ENCODE assay signal across 25 cellular contexts in genomic region chr1:185861630-185862029, GRCh38.
DNase-seq lines count a peak whose midpoint lies in the region; ATAC-seq and TF ChIP-seq lines count a peak whose summit lies in the region.
"Had no signal": no experiment of that assay in that cellular context is flagged by ENCODE, and none has a peak within 500 bp of the region (broad histone marks: within the 10 kb centered on the region; RNA-seq: fewer than 3 reads in every experiment).

No MANE protein-coding gene starts in this region.

- H3K27me3 ChIP-seq in body of pancreas = no peaks in the 10 kb centered on the region
- H3K27me3 ChIP-seq: BLaER1 treated with 17β-estradiol and CSF1 and Interleukin-3, amounts not matched to agents 10 nM and 100 nM had no signal

- H3K4me3 ChIP-seq in body of pancreas = no peak overlapping the region
- H3K4me3 ChIP-seq: BLaER1 treated with 17β-estradiol and CSF1 and Interleukin-3, amounts not matched to agents 10 nM and 100 nM; HAP-1 had no signal

- H3K9me3 Mint-ChIP-seq in activated T-cell treated with anti-CD3 and anti-CD28 coated beads, Interleukin-2, amount 50 U/mL, for 4 hours = no peaks in the 10 kb centered on the region
- H3K9me3 Mint-ChIP-seq: mesothelial cell of epicardium, nephron had no signal

- no peaks in the 10 kb centered on the region for H3K4me1 Mint-ChIP-seq in activated T-cell treated with anti-CD3 and anti-CD28 coated beads, Interleukin-2, amount 50 U/mL, for 4 hours (ENCODE audit: low read depth)
- H3K4me1 Mint-ChIP-seq: nephron had no signal

- H3K36me3 ChIP-seq in body of pancreas (replicated peaks in 1 of 2; ENCODE audit: insufficient read depth in 1 of 2, low read depth in 2 of 2) = no peaks in the 10 kb centered on the region
- H3K36me3 ChIP-seq: BLaER1 treated with 17β-estradiol and CSF1 and Interleukin-3, amounts not matched to agents 10 nM and 100 nM; HAP-1 had no signal

- peak; percentile 50 for DNase-seq in NCI-H510A treated with DMSO at 0.1 percent for 48 hours (lab: John Stamatoyannopoulos, UW)
- no peak for DNase-seq in NCI-H510A (lab: John Stamatoyannopoulos, UW)
- peak; percentile 71 for DNase-seq in NCI-H748 (lab: John Stamatoyannopoulos, UW; ENCODE audit: unreplicated experiment)
- DNase-seq in activated CD4-positive, CD25-positive, alpha-beta regulatory T cell (lab: John Stamatoyannopoulos, UW) = no peak
- no peak for DNase-seq in activated T-cell treated with anti-CD3 and anti-CD28 coated beads, Interleukin-2, amount 50 U/mL, for 4 hours
- no peak for DNase-seq in body of pancreas
- DNase-seq: 8988T; activated CD4-positive, alpha-beta T cell treated with anti-CD3 and anti-CD28 coated beads, Interleukin-2, amount 50 U/mL, for 4 hours; activated naive CD4-positive, alpha-beta T cell treated with Interleukin-2 at 50 U/mL for 16 hours; activated T-cell treated with anti-CD3 and anti-CD28 coated beads for 4 hours; anterior cingulate cortex; DND-41; foreskin melanocyte; left cardiac atrium; MM.1S; NCI-H187 treated with DMSO at 0.1 percent for 48 hours; NK-92 treated with Interleukin-12 subunit alpha and Interleukin-12 subunit beta, amount 100 ng/mL, for 24 hours; posterior cingulate gyrus; T-helper 1 cell had no signal

- no peak for TF ChIP-seq CTCF in body of pancreas (IDR thresholded peaks at IDR 0.05)

- no peaks in the 10 kb centered on the region for H3K27me3 Mint-ChIP-seq in activated T-cell treated with anti-CD3 and anti-CD28 coated beads, Interleukin-2, amount 50 U/mL, for 4 hours (ENCODE audit: low read depth)

- peak; percentile 13 for ATAC-seq in esophagus mucosa
- ATAC-seq in HG03571 (IDR thresholded peaks at IDR 0.05; ENCODE audit: unreplicated experiment) = no peak
- ATAC-seq in activated T-cell treated with anti-CD3 and anti-CD28 coated beads, Interleukin-2, amount 50 U/mL, for 4 hours = no peak
- no peak for ATAC-seq in body of pancreas

- H3K36me3 Mint-ChIP-seq in activated T-cell treated with anti-CD3 and anti-CD28 coated beads, Interleukin-2, amount 50 U/mL, for 4 hours (ENCODE audit: insufficient read depth) = no peaks in the 10 kb centered on the region

- no peak for TF ChIP-seq POLR2A in body of pancreas (IDR thresholded peaks at IDR 0.05)

- H3K4me1 ChIP-seq in body of pancreas = no peaks in the 10 kb centered on the region

- no peak overlapping the region for H3K4me3 Mint-ChIP-seq in activated T-cell treated with anti-CD3 and anti-CD28 coated beads, Interleukin-2, amount 50 U/mL, for 4 hours
- H3K4me3 Mint-ChIP-seq: mesothelial cell of epicardium, nephron had no signal

- H3K9me3 ChIP-seq in body of pancreas = no peaks in the 10 kb centered on the region
- H3K9me3 ChIP-seq: BLaER1 treated with 17β-estradiol and CSF1 and Interleukin-3, amounts not matched to agents 10 nM and 100 nM; HAP-1 had no signal

- intact Hi-C loops in body of pancreas (cut with DNase I) = no loop called here

- H3K27ac ChIP-seq in body of pancreas = no peak overlapping the region
- H3K27ac ChIP-seq: BLaER1 treated with 17β-estradiol and CSF1 and Interleukin-3, amounts not matched to agents 10 nM and 100 nM had no signal

Comparison
In these comparisons a context has a peak if more than half of its experiments do, and no peak if none do; other contexts are left out.
1. DNase-seq: peak in NCI-H510A treated with DMSO at 0.1 percent for 48 hours (single experiment) and NCI-H748 (single experiment); none in NCI-H510A (single experiment), activated CD4-positive, CD25-positive, alpha-beta regulatory T cell (0 of 4), activated T-cell treated with anti-CD3 and anti-CD28 coated beads, Interleukin-2, amount 50 U/mL, for 4 hours (single experiment) and body of pancreas (0 of 4).